9 cellular contexts compared by ENCODE assay signal in genomic region chr4:153785830-153786721, GRCh38. TPM values are rescaled to one million over a fixed set of nuclear protein-coding genes. Genes with fewer than 3 reads are reported as not detected.
DNase-seq lines count a peak whose midpoint lies in the region; ATAC-seq, FAIRE-seq and TF ChIP-seq lines count a peak whose summit lies in the region.
"Had no signal": no experiment of that assay in that cellular context is flagged by ENCODE, and none has a peak within 500 bp of the region (broad histone marks: within the 10 kb centered on the region; RNA-seq: fewer than 3 reads in every experiment).

No MANE protein-coding gene starts in this region.

- H3K9me3 ChIP-seq in MM.1S (replicated peaks; ENCODE audit: insufficient read depth, low read length) (no peaks in the 10 kb centered on the region), neural cell (ENCODE audit: low read length) (no peaks in the 10 kb centered on the region)

- H3K27ac Mint-ChIP-seq in activated T-helper 2 cell treated with anti-CD3 and anti-CD28 coated beads, Interferon-gamma antibody, Interleukin-2, Interleukin-4, amounts not matched to agents 10 μg/mL and 5 μg/mL and 100 μg/mL, durations not matched to agents 14 hours and 24 hours and 36 hours = no peak overlapping the region

- H3K27me3 Mint-ChIP-seq in activated T-helper 2 cell treated with anti-CD3 and anti-CD28 coated beads, Interferon-gamma antibody, Interleukin-2, Interleukin-4, amounts not matched to agents 10 μg/mL and 5 μg/mL and 100 μg/mL, durations not matched to agents 14 hours and 24 hours and 36 hours (ENCODE audit: low read depth) = peaks cover 79% of the 10 kb centered on the region

- CTCF ChIA-PET in GM10248 (lab: Yijun Ruan, JAX) = interaction anchor here (0.8 to 2.1 kb wide), 10 partner anchors 9 to 722 kb away, joined by 3 to 7 read pairs (median 3); no protein-coding TSS in a partner anchor

- H3K4me3 ChIP-seq in MM.1S (ENCODE audit: low read length) (no peak overlapping the region), bronchial epithelial cell (ENCODE audit: low read depth, low read length) (no peak overlapping the region), neural cell (ENCODE audit: low read length) (no peak overlapping the region)

- intact Hi-C loops in activated T-helper 2 cell treated with anti-CD3 and anti-CD28 coated beads, Interferon-gamma antibody, Interleukin-2, Interleukin-4, amounts not matched to agents 10 μg/mL and 5 μg/mL and 100 μg/mL, durations not matched to agents 14 hours and 24 hours and 36 hours (cut with micrococcal nuclease) = loop anchor here (5.0 kb wide), 1 partner anchor 231 kb away; no protein-coding TSS in a partner anchor

- TF ChIP-seq CTCF in GM10248 (IDR thresholded peaks at IDR 0.05; ENCODE audit: control extremely low read depth, extremely low read depth, low read depth, missing control alignments) (peak; percentile 22), MM.1S (IDR thresholded peaks at IDR 0.05; ENCODE audit: low read length) (peak; percentile 56), bronchial epithelial cell (IDR thresholded peaks at IDR 0.05; ENCODE audit: insufficient read depth, low read length, severe bottlenecking) (peak; percentile 44), neural cell (IDR thresholded peaks at IDR 0.05; ENCODE audit: poor library complexity, severe bottlenecking) (peak; percentile 77)

- H4K20me1 ChIP-seq in MM.1S (ENCODE audit: insufficient read depth, low read length) = no peaks in the 10 kb centered on the region
- H4K20me1 ChIP-seq in neural cell (ENCODE audit: insufficient read depth) = no peaks in the 10 kb centered on the region

- no peaks in the 10 kb centered on the region for H3K9me3 Mint-ChIP-seq in activated T-helper 2 cell treated with anti-CD3 and anti-CD28 coated beads, Interferon-gamma antibody, Interleukin-2, Interleukin-4, amounts not matched to agents 10 μg/mL and 5 μg/mL and 100 μg/mL, durations not matched to agents 14 hours and 24 hours and 36 hours

- ATAC-seq in GM21526 (IDR thresholded peaks at IDR 0.05; ENCODE audit: low FRiP score, unreplicated experiment) (no peak), HG03135 (IDR thresholded peaks at IDR 0.05; ENCODE audit: unreplicated experiment) (no peak)

- no peaks in the 10 kb centered on the region for H3K9me2 ChIP-seq in MM.1S (replicated peaks; ENCODE audit: insufficient read depth, low read length)
- no peaks in the 10 kb centered on the region for H3K9me2 ChIP-seq in neural cell (ENCODE audit: insufficient read depth, low read length)

- POLR2A ChIA-PET in GM10248 (lab: Yijun Ruan, JAX) = no interaction called here

- DNase-seq in GM10248 (ENCODE audit: extremely low spot score) (peak; percentile 33), MM.1S (peak; percentile 39), bronchial epithelial cell (ENCODE audit: low read depth) (peak; percentile 41), NK-92 (lab: John Stamatoyannopoulos, UW; ENCODE audit: unreplicated experiment) (no peak)
- no peak for DNase-seq in activated T-helper 2 cell treated with anti-CD3 and anti-CD28 coated beads, Interferon-gamma antibody, Interleukin-2, Interleukin-4, amounts not matched to agents 10 μg/mL and 5 μg/mL and 100 μg/mL, durations not matched to agents 14 hours and 24 hours and 36 hours (ENCODE audit: low spot score)

- H3K4me3 Mint-ChIP-seq in activated T-helper 2 cell treated with anti-CD3 and anti-CD28 coated beads, Interferon-gamma antibody, Interleukin-2, Interleukin-4, amounts not matched to agents 10 μg/mL and 5 μg/mL and 100 μg/mL, durations not matched to agents 14 hours and 24 hours and 36 hours (ENCODE audit: low read depth) = no peak overlapping the region

- no peak for FAIRE-seq in bronchial epithelial cell (lab: Jason Lieb, UNC)

- TF ChIP-seq EP300 in neural cell (conservative IDR thresholded peaks at IDR 0.05; ENCODE audit: poor library complexity, severe bottlenecking) = no peak

- no peaks in the 10 kb centered on the region for H3K4me1 ChIP-seq in MM.1S (ENCODE audit: low read length)

- H3K4me2 ChIP-seq in MM.1S (ENCODE audit: low read depth, low read length) = no peak overlapping the region
- no peak overlapping the region for H3K4me2 ChIP-seq in neural cell (ENCODE audit: low read length)

- H3K79me2 ChIP-seq in MM.1S (ENCODE audit: low read length) (no peaks in the 10 kb centered on the region), neural cell (replicated peaks; ENCODE audit: insufficient read depth, low read length) (peaks cover 31% of the 10 kb centered on the region)

- TF ChIP-seq RAD21 in neural cell (conservative IDR thresholded peaks at IDR 0.05) = peak; percentile 78

- no peaks in the 10 kb centered on the region for H3K36me3 Mint-ChIP-seq in activated T-helper 2 cell treated with anti-CD3 and anti-CD28 coated beads, Interferon-gamma antibody, Interleukin-2, Interleukin-4, amounts not matched to agents 10 μg/mL and 5 μg/mL and 100 μg/mL, durations not matched to agents 14 hours and 24 hours and 36 hours (ENCODE audit: low read depth)

- H3K4me1 Mint-ChIP-seq in activated T-helper 2 cell treated with anti-CD3 and anti-CD28 coated beads, Interferon-gamma antibody, Interleukin-2, Interleukin-4, amounts not matched to agents 10 μg/mL and 5 μg/mL and 100 μg/mL, durations not matched to agents 14 hours and 24 hours and 36 hours (ENCODE audit: low read depth) = peaks cover 4% of the 10 kb centered on the region

- no peak overlapping the region for H2AFZ ChIP-seq in MM.1S (ENCODE audit: low read length)
- H2AFZ ChIP-seq in neural cell (ENCODE audit: low read depth, low read length) = no peak overlapping the region

- H3F3A ChIP-seq in MM.1S (ENCODE audit: insufficient read depth, low read length) (no peaks in the 10 kb centered on the region), neural cell (ENCODE audit: insufficient read depth, low read length, poor library complexity, severe bottlenecking) (no peaks in the 10 kb centered on the region)

- H3K9ac ChIP-seq in MM.1S (ENCODE audit: low read length) (no peak overlapping the region), neural cell (ENCODE audit: low read length) (no peak overlapping the region)

- H3K27ac ChIP-seq in MM.1S (ENCODE audit: low read length) (no peak overlapping the region), neural cell (ENCODE audit: low read length) (no peak overlapping the region)

- no peaks in the 10 kb centered on the region; the same call in 1 of the 2 replicates for H3K27me3 ChIP-seq in MM.1S (replicated peaks; ENCODE audit: insufficient read depth, low read length)
- H3K27me3 ChIP-seq in bronchial epithelial cell (ENCODE audit: control insufficient read depth, insufficient read depth, low read length) = peaks cover 38% of the 10 kb centered on the region
- H3K27me3 ChIP-seq in neural cell (ENCODE audit: insufficient read depth, low read depth, low read length) = peaks cover 39% of the 10 kb centered on the region

- H3K36me3 ChIP-seq in MM.1S (replicated peaks; ENCODE audit: insufficient read depth, low read length) = no peaks in the 10 kb centered on the region
- H3K36me3 ChIP-seq in bronchial epithelial cell (ENCODE audit: control insufficient read depth, insufficient read depth, low read length) = no peaks in the 10 kb centered on the region
- no peaks in the 10 kb centered on the region for H3K36me3 ChIP-seq in neural cell (ENCODE audit: insufficient read depth, low read length)

TF ChIP-seq in neural cell, 6 proteins besides CTCF, POLR2A, EP300 and RAD21:
- peak; percentile 80 for TF ChIP-seq SMC3 (conservative IDR thresholded peaks at IDR 0.05; ENCODE audit: poor library complexity)
- no peak for TF ChIP-seq POLR2AphosphoS5 (IDR thresholded peaks at IDR 0.05)

RNA-seq across cellular contexts. Expression of gene SFRP2, which starts 2.8 kb away (rescaled TPM):
- not detected in 2 replicates for total RNA-seq in bronchial epithelial cell
- polyA plus RNA-seq in neural cell = 0.40 and 0.51 TPM in 2 replicates
- 0.49 TPM in 1 of 2 replicates, not detected in the other for polyA minus RNA-seq in neural cell
- total RNA-seq in activated T-helper 2 cell treated with anti-CD3 and anti-CD28 coated beads, Interferon-gamma antibody, Interleukin-2, Interleukin-4, amounts not matched to agents 10 μg/mL and 5 μg/mL and 100 μg/mL, durations not matched to agents 14 hours and 24 hours and 36 hours = not detected in 2 replicates
- total RNA-seq: T-helper 1 cell treated with Interleukin-12 subunit alpha and Interleukin-12 subunit beta and Interleukin-4 antibody, amounts not matched to agents 30 ng/mL and 1 ng/mL, for 36 hours had no signal

RNA-seq across cellular contexts. Expression of gene RNF175, which starts 26.3 kb away (rescaled TPM):
- under 0.01 TPM in 1 of 2 replicates, not detected in the other for total RNA-seq in bronchial epithelial cell
- polyA plus RNA-seq in neural cell = 30.1 and 37.8 TPM in 2 replicates
- 19.2 and 21.4 TPM in 2 replicates for polyA minus RNA-seq in neural cell
- total RNA-seq in activated T-helper 2 cell treated with anti-CD3 and anti-CD28 coated beads, Interferon-gamma antibody, Interleukin-2, Interleukin-4, amounts not matched to agents 10 μg/mL and 5 μg/mL and 100 μg/mL, durations not matched to agents 14 hours and 24 hours and 36 hours = not detected in 2 replicates
- total RNA-seq: T-helper 1 cell treated with Interleukin-12 subunit alpha and Interleukin-12 subunit beta and Interleukin-4 antibody, amounts not matched to agents 30 ng/mL and 1 ng/mL, for 36 hours had no signal

Comparison
In these comparisons a context has a peak if more than half of its experiments do, and no peak if none do; other contexts are left out.
1. DNase-seq: peak in GM10248 (single experiment), MM.1S (single experiment) and bronchial epithelial cell (single experiment); none in activated T-helper 2 cell treated with anti-CD3 and anti-CD28 coated beads, Interferon-gamma antibody, Interleukin-2, Interleukin-4, amounts not matched to agents 10 μg/mL and 5 μg/mL and 100 μg/mL, durations not matched to agents 14 hours and 24 hours and 36 hours (single experiment) and NK-92 (single experiment).
2. CTCF ChIP-seq: peak in every context shown above with its lines; median percentile 77 in neural cell; 56 in MM.1S; 44 in bronchial epithelial cell; 22 in GM10248.